9 cellular contexts compared by ENCODE assay signal in the genomic region with DNA sequence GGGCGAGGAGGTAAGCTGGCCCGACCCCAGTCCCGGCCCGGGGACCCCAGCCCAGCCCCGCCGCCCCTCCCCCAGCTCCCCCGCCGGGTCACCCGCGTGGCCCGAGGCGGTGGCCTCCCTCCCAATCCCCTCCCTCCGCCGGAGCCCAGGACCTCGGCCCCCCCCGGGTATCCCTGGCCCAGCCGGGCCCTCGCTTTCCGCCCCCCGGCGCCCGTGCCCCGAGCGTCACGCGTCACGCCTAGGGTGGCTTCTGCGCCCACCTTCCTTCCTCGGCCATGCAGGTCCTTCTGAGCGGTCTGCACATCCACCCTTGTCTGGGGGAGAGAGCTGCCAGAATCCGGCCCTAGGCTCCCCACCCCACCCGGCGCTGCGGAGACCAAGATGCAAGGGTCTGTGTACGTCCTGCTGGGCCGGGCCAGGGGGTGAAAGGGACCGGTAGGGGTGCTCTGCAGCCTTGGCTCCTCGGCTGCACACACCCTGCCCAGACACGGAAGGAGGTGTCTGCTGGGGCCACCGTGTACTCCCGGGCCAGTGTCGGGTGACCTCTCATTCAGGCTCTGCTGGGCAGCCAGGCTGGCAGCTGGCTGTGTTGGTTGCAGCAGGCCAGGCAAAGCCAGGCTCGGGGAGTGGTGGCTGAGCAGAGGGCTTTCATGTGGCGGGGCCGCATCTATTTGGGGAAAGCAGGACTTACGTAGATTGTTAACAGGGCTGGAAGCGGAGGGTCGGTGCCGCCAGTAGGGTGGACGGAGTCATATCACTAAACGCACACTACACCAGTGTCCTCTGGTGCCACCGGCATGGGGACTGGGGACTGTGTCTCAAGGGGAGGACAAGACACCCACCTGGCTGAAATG. TPM values are rescaled to one million over a fixed set of nuclear protein-coding genes. Genes with fewer than 3 reads are reported as not detected.
DNase-seq lines count a peak whose midpoint lies in the region; ATAC-seq, FAIRE-seq and TF ChIP-seq lines count a peak whose summit lies in the region.
"Had no signal": no experiment of that assay in that cellular context is flagged by ENCODE, and none has a peak within 500 bp of the region (broad histone marks: within the 10 kb centered on the region; RNA-seq: fewer than 3 reads in every experiment).

No MANE protein-coding gene starts in this region.

- no peak overlapping the region for H3K4me3 ChIP-seq in astrocyte (ENCODE audit: insufficient read depth, low read depth, low read length)
- peak overlapping the region in 1 of 2 experiments; percentile 32 for H3K4me3 ChIP-seq in mesenchymal stem cell (ENCODE audit: insufficient read depth in 1 of 2, low read depth in 1 of 2, low read length in 2 of 2)
- peak overlapping the region; percentile 18 to 53 (median 44) for H3K4me3 ChIP-seq in upper lobe of left lung

- H3K36me3 ChIP-seq in astrocyte (ENCODE audit: insufficient read depth, low read length) (no peaks in the 10 kb centered on the region), mesenchymal stem cell (ENCODE audit: control insufficient read depth in 1 of 2, insufficient read depth in 2 of 2, low read depth in 1 of 2, low read length in 2 of 2) (no peaks in the 10 kb centered on the region), upper lobe of left lung (no peaks in the 10 kb centered on the region)
- H3K36me3 ChIP-seq: adrenal gland had no signal

- no peak for TF ChIP-seq POLR2A in upper lobe of left lung (IDR thresholded peaks at IDR 0.05)

- H2BK15ac ChIP-seq in mesenchymal stem cell (ENCODE audit: low read depth, poor library complexity, severe bottlenecking) = peak overlapping the region; percentile 46

- H3K4me2 ChIP-seq in astrocyte (ENCODE audit: low read length) (peak overlapping the region; percentile 39), mesenchymal stem cell (ENCODE audit: low read length, poor library complexity, severe bottlenecking) (peak overlapping the region; percentile 53)

- TF ChIP-seq CTCF in astrocyte (IDR thresholded peaks at IDR 0.05; ENCODE audit: insufficient read depth, low read depth, low read length) (no peak), upper lobe of left lung (IDR thresholded peaks at IDR 0.05) (no peak)

- H3K27me3 ChIP-seq in astrocyte (ENCODE audit: insufficient read depth, low read length) = peaks cover 14% of the 10 kb centered on the region
- H3K27me3 ChIP-seq in mesenchymal stem cell (ENCODE audit: control insufficient read depth in 1 of 2, insufficient read depth in 1 of 2, low read length in 2 of 2) = peaks cover 58 to 72% of the 10 kb centered on the region in 2 experiments
- H3K27me3 ChIP-seq in upper lobe of left lung = peaks cover 0 to 39% (median 10%) of the 10 kb centered on the region in 4 donors

- H3K79me1 ChIP-seq in mesenchymal stem cell (replicated peaks; ENCODE audit: low read length, poor library complexity, severe bottlenecking) = no peaks in the 10 kb centered on the region

- H4K20me1 ChIP-seq in astrocyte (ENCODE audit: insufficient read depth, low read length) = peaks cover 5% of the 10 kb centered on the region

- H3K36me3 Mint-ChIP-seq in astrocyte (ENCODE audit: low read depth, unreplicated experiment) = no peaks in the 10 kb centered on the region

- no peak for FAIRE-seq in astrocyte (lab: Jason Lieb, UNC)

- H3K79me2 ChIP-seq in astrocyte (ENCODE audit: insufficient read depth, low read length) = no peaks in the 10 kb centered on the region

- H3K4ac ChIP-seq in mesenchymal stem cell (ENCODE audit: low read depth in 1 of 2, low read length in 2 of 2) = no peak overlapping the region

- peak overlapping the region; percentile 19 for H3K27ac Mint-ChIP-seq in astrocyte (ENCODE audit: unreplicated experiment)

- H2AK5ac ChIP-seq in mesenchymal stem cell (ENCODE audit: low read length, severe bottlenecking) = no peak overlapping the region

- peak overlapping the region; percentile 71 for H3K4me3 Mint-ChIP-seq in astrocyte (ENCODE audit: unreplicated experiment)

- H2AFZ ChIP-seq in astrocyte (ENCODE audit: low read depth, low read length) (no peak overlapping the region), mesenchymal stem cell (ENCODE audit: low read depth, low read length) (no peak overlapping the region)

- WGBS in mesenchymal stem cell = 37% methylated on average over 39 of the region's 52 CpGs
- WGBS in upper lobe of left lung, 2 donors = 31 to 66% methylated on average over 10 to 33 of the region's 52 CpGs

- no peak overlapping the region for H3K27ac ChIP-seq in astrocyte (ENCODE audit: low read depth, low read length)
- H3K27ac ChIP-seq in mesenchymal stem cell (ENCODE audit: low read length, poor library complexity, severe bottlenecking) = no peak overlapping the region
- H3K27ac ChIP-seq in upper lobe of left lung = no peak overlapping the region
- H3K27ac ChIP-seq: adrenal gland had no signal

- peak overlapping the region in 1 of 2 experiments; percentile 20 for H3K23ac ChIP-seq in mesenchymal stem cell (ENCODE audit: low read length in 2 of 2)

- H4K8ac ChIP-seq in mesenchymal stem cell (ENCODE audit: low read length) = no peak overlapping the region

- ATAC-seq in Right ventricle myocardium inferior (no peak), left ventricle myocardium superior (no peak), upper lobe of left lung (ENCODE audit: low FRiP score in 2 of 2) (no peak), HG02759 (IDR thresholded peaks at IDR 0.05; ENCODE audit: unreplicated experiment) (no peak)

- peak; percentile 60 for DNase-seq in Right ventricle myocardium inferior (ENCODE audit: missing footprints)
- no peak for DNase-seq in left ventricle myocardium superior
- DNase-seq in astrocyte (ENCODE audit: low read depth) = no peak
- DNase-seq in mesenchymal stem cell = no peak
- peak; percentile 11 to 82 for DNase-seq in upper lobe of left lung
- DNase-seq in ACHN = no peak
- DNase-seq in NOMO-1 (lab: John Stamatoyannopoulos, UW; ENCODE audit: unreplicated experiment in 2 of 2) = no peak

- no peak overlapping the region for H4K91ac ChIP-seq in mesenchymal stem cell (ENCODE audit: low read length)

- peak overlapping the region in 1 of 2 experiments; percentile 83 for H3K14ac ChIP-seq in mesenchymal stem cell (ENCODE audit: low read length in 2 of 2)

- TF ChIP-seq EP300 in upper lobe of left lung (IDR thresholded peaks at IDR 0.05) = no peak

- no peak overlapping the region for H3K18ac ChIP-seq in mesenchymal stem cell (ENCODE audit: low read depth in 1 of 2, low read length in 2 of 2)

- H3K9ac ChIP-seq in astrocyte (ENCODE audit: low read length) (no peak overlapping the region), mesenchymal stem cell (ENCODE audit: low read length) (no peak overlapping the region)

- H2BK5ac ChIP-seq in mesenchymal stem cell (ENCODE audit: low read depth, low read length, poor library complexity, severe bottlenecking) = no peak overlapping the region

- H2BK12ac ChIP-seq in mesenchymal stem cell (ENCODE audit: low read length in 2 of 2) = no peak overlapping the region

- H3K27me3 Mint-ChIP-seq in astrocyte (ENCODE audit: low read depth, unreplicated experiment) = peaks cover 44% of the 10 kb centered on the region

- H2BK120ac ChIP-seq in mesenchymal stem cell (ENCODE audit: low read depth, low read length) = no peak overlapping the region

- no peaks in the 10 kb centered on the region for H3K9me3 Mint-ChIP-seq in astrocyte (ENCODE audit: unreplicated experiment)

- H3K9me3 ChIP-seq in astrocyte (ENCODE audit: insufficient read depth, low read depth, low read length) (no peaks in the 10 kb centered on the region), mesenchymal stem cell (ENCODE audit: control insufficient read depth, low read length) (no peaks in the 10 kb centered on the region), upper lobe of left lung (no peaks in the 10 kb centered on the region)
- H3K9me3 ChIP-seq: adrenal gland had no signal

- no peaks in the 10 kb centered on the region for H3K4me1 Mint-ChIP-seq in astrocyte (ENCODE audit: low read depth, unreplicated experiment)

- no peaks in the 10 kb centered on the region for H3K4me1 ChIP-seq in astrocyte (ENCODE audit: insufficient read depth, low read length)
- peaks cover 14% of the 10 kb centered on the region for H3K4me1 ChIP-seq in mesenchymal stem cell (ENCODE audit: control insufficient read depth, insufficient read depth, low read depth, low read length)
- peaks cover 10 to 31% (median 11%) of the 10 kb centered on the region in 4 donors for H3K4me1 ChIP-seq in upper lobe of left lung
- H3K4me1 ChIP-seq: adrenal gland had no signal

- in situ Hi-C loops in ACHN (cut with HindIII; ENCODE audit: low pct_ligation_motif_present, low pct_unique_long_range_greater_than_20kb, low sequenced_read_pairs) = no loop called here

- intact Hi-C loops in Right ventricle myocardium inferior (cut with DNase I) (no loop called here), left ventricle myocardium superior (cut with micrococcal nuclease) (no loop called here)

RNA-seq across cellular contexts. Expression of gene RAB11FIP4, which starts 0.8 kb away (rescaled TPM):
- total RNA-seq in Right ventricle myocardium inferior (13.6 TPM), left ventricle myocardium superior (15.8 TPM), astrocyte (1.9 and 4.4 TPM in 2 replicates), upper lobe of left lung (10 to 100 TPM; 15.2 to 36.1 (median 23.3) TPM)
- polyA plus RNA-seq in mesenchymal stem cell (2013, experiment 1 of 2) = 0.21 TPM
- polyA plus RNA-seq in mesenchymal stem cell (2013, experiment 2 of 2) = 0.25 TPM

Comparison
In these comparisons a context has a peak if more than half of its experiments do, and no peak if none do; other contexts are left out.
1. DNase-seq: peak in Right ventricle myocardium inferior (single experiment) and upper lobe of left lung (2 of 2); none in left ventricle myocardium superior (single experiment), astrocyte (single experiment), mesenchymal stem cell (single experiment), ACHN (single experiment) and NOMO-1 (0 of 2).